17 cellular contexts compared by ENCODE assay signal in the genomic region with DNA sequence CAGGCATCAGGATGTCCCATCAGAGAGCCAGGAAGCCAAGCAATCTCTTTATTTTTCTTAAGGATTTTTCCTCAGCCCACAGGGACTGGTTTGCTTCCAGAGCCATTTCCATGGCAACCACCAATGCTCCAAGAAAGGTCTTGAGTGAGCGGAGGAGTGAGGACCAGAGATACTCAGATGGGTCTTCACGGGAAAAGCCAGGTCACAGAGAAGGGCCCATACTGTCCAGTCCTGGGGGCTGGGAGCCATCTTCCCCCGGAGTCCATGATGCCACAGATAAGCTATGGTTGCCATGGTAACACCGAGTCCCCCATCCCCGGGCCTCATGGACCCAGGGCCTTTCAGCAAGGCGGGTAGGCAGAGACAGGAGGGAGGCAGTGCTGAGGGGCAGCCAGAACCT. TPM values are rescaled to one million over a fixed set of nuclear protein-coding genes. Genes with fewer than 3 reads are reported as not detected.
DNase-seq lines count a peak whose midpoint lies in the region; ATAC-seq and TF ChIP-seq lines count a peak whose summit lies in the region.
"Had no signal": no experiment of that assay in that cellular context is flagged by ENCODE, and none has a peak within 500 bp of the region (broad histone marks: within the 10 kb centered on the region; RNA-seq: fewer than 3 reads in every experiment).

No MANE protein-coding gene starts in this region.

- H3K4me1 Mint-ChIP-seq in natural killer cell (peaks cover 78 to 89% of the 10 kb centered on the region in 2 donors), chondrocyte (ENCODE audit: low read depth) (peaks cover 82% of the 10 kb centered on the region), nephron (peaks cover 53% of the 10 kb centered on the region), HFFc6 (ENCODE audit: low read depth) (no peaks in the 10 kb centered on the region)
- peaks cover 61 to 75% of the 10 kb centered on the region in 2 donors for H3K4me1 Mint-ChIP-seq in natural killer cell treated with Interleukin-12 subunit alpha and Interleukin-12 subunit beta and Interleukin-15 and Interleukin-18, amount 100 ng/mL, for 72 hours (ENCODE audit: low read depth in 2 of 2)

- intact Hi-C loops in natural killer cell (cut with micrococcal nuclease) = no loop called here

- H3K36me3 Mint-ChIP-seq in natural killer cell (no peaks in the 10 kb centered on the region), chondrocyte (ENCODE audit: low read depth) (peaks cover 2% of the 10 kb centered on the region), nephron (ENCODE audit: low read depth) (no peaks in the 10 kb centered on the region), HFFc6 (ENCODE audit: low read depth) (no peaks in the 10 kb centered on the region; the same call in 1 of the 2 replicates)
- no peaks in the 10 kb centered on the region for H3K36me3 Mint-ChIP-seq in natural killer cell treated with Interleukin-12 subunit alpha and Interleukin-12 subunit beta and Interleukin-15 and Interleukin-18, amount 100 ng/mL, for 72 hours
- H3K36me3 Mint-ChIP-seq: CD4-positive, alpha-beta memory T cell; naive thymus-derived CD4-positive, alpha-beta T cell; WTC11 had no signal

- no peak overlapping the region for H3K4me3 Mint-ChIP-seq in natural killer cell
- no peak overlapping the region for H3K4me3 Mint-ChIP-seq in natural killer cell treated with Interleukin-12 subunit alpha and Interleukin-12 subunit beta and Interleukin-15 and Interleukin-18, amount 100 ng/mL, for 72 hours
- H3K4me3 Mint-ChIP-seq in chondrocyte (ENCODE audit: unreplicated experiment) = no peak overlapping the region
- no peak overlapping the region for H3K4me3 Mint-ChIP-seq in nephron
- no peak overlapping the region for H3K4me3 Mint-ChIP-seq in HFFc6
- H3K4me3 Mint-ChIP-seq: CD4-positive, alpha-beta memory T cell; naive thymus-derived CD4-positive, alpha-beta T cell; T-helper 2 cell treated with Interferon-gamma antibody and Interleukin-4, amounts not matched to agents 5 μg/mL and 100 μg/mL, for 36 hours; WTC11 had no signal

- H3K27me3 Mint-ChIP-seq in natural killer cell (ENCODE audit: low read depth in 2 of 2) = no peaks in the 10 kb centered on the region
- no peaks in the 10 kb centered on the region for H3K27me3 Mint-ChIP-seq in natural killer cell treated with Interleukin-12 subunit alpha and Interleukin-12 subunit beta and Interleukin-15 and Interleukin-18, amount 100 ng/mL, for 72 hours
- no peaks in the 10 kb centered on the region for H3K27me3 Mint-ChIP-seq in chondrocyte (ENCODE audit: low read depth)
- H3K27me3 Mint-ChIP-seq in nephron (ENCODE audit: low read depth) = peaks cover 18% of the 10 kb centered on the region
- no peaks in the 10 kb centered on the region; the same call in none of the 2 replicates for H3K27me3 Mint-ChIP-seq in HFFc6 (ENCODE audit: insufficient read depth)

- H3K9me3 Mint-ChIP-seq in natural killer cell (no peaks in the 10 kb centered on the region), chondrocyte (ENCODE audit: low read depth) (no peaks in the 10 kb centered on the region), nephron (no peaks in the 10 kb centered on the region), HFFc6 (peaks cover 59% of the 10 kb centered on the region)
- no peaks in the 10 kb centered on the region for H3K9me3 Mint-ChIP-seq in natural killer cell treated with Interleukin-12 subunit alpha and Interleukin-12 subunit beta and Interleukin-15 and Interleukin-18, amount 100 ng/mL, for 72 hours
- H3K9me3 Mint-ChIP-seq: CD4-positive, alpha-beta memory T cell; naive thymus-derived CD4-positive, alpha-beta T cell; T-helper 2 cell treated with Interferon-gamma antibody and Interleukin-4, amounts not matched to agents 5 μg/mL and 100 μg/mL, for 36 hours; WTC11 had no signal

- ATAC-seq in natural killer cell (no peak), HG02970 (IDR thresholded peaks at IDR 0.05; ENCODE audit: low FRiP score, unreplicated experiment) (no peak)
- no peak for ATAC-seq in natural killer cell treated with Interleukin-12 subunit alpha and Interleukin-12 subunit beta and Interleukin-15 and Interleukin-18, amount 100 ng/mL, for 72 hours
- ATAC-seq: naive thymus-derived CD4-positive, alpha-beta T cell; psoas muscle; WTC11 had no signal

- DNase-seq in natural killer cell (no peak), chondrocyte (ENCODE audit: low spot score) (no peak), HFFc6 (no peak), SW 1271 (lab: John Stamatoyannopoulos, UW) (no peak), AG08395 (ENCODE audit: low spot score) (no peak)
- no peak for DNase-seq in natural killer cell treated with Interleukin-12 subunit alpha and Interleukin-12 subunit beta and Interleukin-15 and Interleukin-18, amount 100 ng/mL, for 72 hours (ENCODE audit: low spot score)
- DNase-seq: activated CD4-positive, alpha-beta T cell treated with anti-CD3 and anti-CD28 coated beads, Interleukin-2, amount 50 U/mL, for 48 hours; CD4-positive, alpha-beta memory T cell; DND-41; naive thymus-derived CD4-positive, alpha-beta T cell; SJCRH30; stimulated activated CD4-positive, alpha-beta T cell treated with anti-CD3 and anti-CD28 coated beads, Interleukin-4, amount 100 ng/mL, for 4 hours had no signal

- TF ChIP-seq CTCF in natural killer cell (IDR thresholded peaks at IDR 0.05) (no peak), chondrocyte (IDR thresholded peaks at IDR 0.05) (no peak), nephron (IDR thresholded peaks at IDR 0.05; ENCODE audit: unreplicated experiment in 3 of 3) (no peak), HFFc6 (IDR thresholded peaks at IDR 0.05) (no peak)

- H3K27ac Mint-ChIP-seq in natural killer cell (peak overlapping the region; percentile 91 to 98), chondrocyte (ENCODE audit: unreplicated experiment) (peak overlapping the region; percentile 54), nephron (peak overlapping the region in 2 of 3 experiments; percentile 33 to 45), HFFc6 (no peak overlapping the region)
- H3K27ac Mint-ChIP-seq in natural killer cell treated with Interleukin-12 subunit alpha and Interleukin-12 subunit beta and Interleukin-15 and Interleukin-18, amount 100 ng/mL, for 72 hours = peak overlapping the region in 1 of 2 donors; percentile 66
- H3K27ac Mint-ChIP-seq: T-helper 2 cell treated with Interferon-gamma antibody and Interleukin-4, amounts not matched to agents 5 μg/mL and 100 μg/mL, for 36 hours; WTC11 had no signal

RNA-seq across cellular contexts. Expression of a gene that starts 28.6 kb away (rescaled TPM):
- total RNA-seq in natural killer cell (10 to 100 TPM; 40.7 to 99.1 (median 63.2) TPM), chondrocyte (31.2 to 74.3 TPM (median 32.9 TPM) in 3 replicates)
- total RNA-seq in natural killer cell treated with Interleukin-12 subunit alpha and Interleukin-12 subunit beta and Interleukin-15 and Interleukin-18, amount 100 ng/mL, for 72 hours = 1 to 10 TPM in 1 of 2 donors, under 1 TPM in 1; 0.26 to 1.1 TPM
- total RNA-seq in HFFc6 (2021; fragmentation: NEBNext Ultra II Directional; extraction: Animal tissue kit (Norgen Biotek cat#: 25700)) = not detected

Comparison
In these comparisons a context has a peak if more than half of its experiments do, and no peak if none do; other contexts are left out.
1. RNA of a gene that starts 28.6 kb away (total RNA-seq): 40.7 to 99.1 TPM in natural killer cell and 31.2 to 74.3 TPM in chondrocyte; 0.26 to 1.1 TPM in natural killer cell treated with Interleukin-12 subunit alpha and Interleukin-12 subunit beta and Interleukin-15 and Interleukin-18, amount 100 ng/mL, for 72 hours and not detected in HFFc6; every median in the first group is over 10 times any median in the second.